Comparison of ENCODE assay signal across 15 cellular contexts in genomic region chr1:51986718-51987117, GRCh38. TPM values are rescaled to one million over a fixed set of nuclear protein-coding genes. Genes with fewer than 3 reads are reported as not detected.
DNase-seq lines count a peak whose midpoint lies in the region; ATAC-seq and TF ChIP-seq lines count a peak whose summit lies in the region.
"Had no signal": no experiment of that assay in that cellular context is flagged by ENCODE, and none has a peak within 500 bp of the region (broad histone marks: within the 10 kb centered on the region; RNA-seq: fewer than 3 reads in every experiment).

No MANE protein-coding gene starts in this region.

- no peaks in the 10 kb centered on the region for H3K9me3 ChIP-seq in SK-N-SH
- H3K9me3 ChIP-seq in iPS-20b (ENCODE audit: insufficient read depth, low read depth, low read length), result no peaks in the 10 kb centered on the region

- TF ChIP-seq CTCF in SK-N-SH (IDR thresholded peaks at IDR 0.05) (no peak), progenitor cell of endocrine pancreas (IDR thresholded peaks at IDR 0.05; ENCODE audit: unreplicated experiment) (no peak)

- H3K9ac ChIP-seq in SK-N-SH (no peak overlapping the region), iPS-20b (ENCODE audit: low read depth, low read length) (peak overlapping the region; percentile 34; the same call in 1 of the 2 replicates)

- H3K4me3 ChIP-seq in SK-N-SH (ENCODE audit: low read depth in 2 of 2, low read length in 1 of 2) (no peak overlapping the region), iPS-20b (ENCODE audit: low read length) (no peak overlapping the region)

- H3K36me3 ChIP-seq in SK-N-SH (replicated peaks in 1 of 2; ENCODE audit: control insufficient read depth in 1 of 2, insufficient read depth in 2 of 2, low read length in 1 of 2), result peaks cover 0 to 18% of the 10 kb centered on the region in 2 experiments
- H3K36me3 ChIP-seq in iPS-20b (ENCODE audit: insufficient read depth, low read depth, low read length), result peaks cover 23% of the 10 kb centered on the region

- H3K27me3 Mint-ChIP-seq in progenitor cell of endocrine pancreas, result no peaks in the 10 kb centered on the region

- H3K4me1 ChIP-seq in SK-N-SH (ENCODE audit: control insufficient read depth in 1 of 2, insufficient read depth in 2 of 2, low read depth in 1 of 2, low read length in 1 of 2) (peaks cover 8 to 16% of the 10 kb centered on the region in 2 experiments; a peak in 2 of 4 replicates), iPS-20b (ENCODE audit: insufficient read depth, low read length) (0 out of 2 replicates have a peak, but pooled peaks cover 4% of the 10 kb centered on the region)

- H3K27ac ChIP-seq in SK-N-SH (ENCODE audit: low read depth in 2 of 2, low read length in 1 of 2), result no peak overlapping the region
- H3K27ac ChIP-seq in iPS-20b (ENCODE audit: low read length), result no peak overlapping the region

- H3K4me3 Mint-ChIP-seq in progenitor cell of endocrine pancreas (ENCODE audit: low read depth), result no peak overlapping the region
- H3K4me3 Mint-ChIP-seq: CD4-positive, CD25-positive, alpha-beta regulatory T cell had no signal

- DNase-seq in SK-N-SH, result peak; percentile 48
- peak; percentile 46 for DNase-seq in NCI-H345 treated with DMSO at 0.1 percent for 48 hours (lab: John Stamatoyannopoulos, UW; ENCODE audit: unreplicated experiment)
- DNase-seq in AG08395 (ENCODE audit: low spot score), result no peak
- DNase-seq in midbrain (lab: John Stamatoyannopoulos, UW), result no peak
- no peak for DNase-seq in progenitor cell of endocrine pancreas (ENCODE audit: low spot score, unreplicated experiment)
- DNase-seq: Calu3; CD4-positive, CD25-positive, alpha-beta regulatory T cell; DMS79; Kasumi-1; NCI-H2081; NCI-H2227 treated with DMSO at 0.1 percent for 48 hours had no signal

- H3F3A ChIP-seq in SK-N-SH (replicated peaks; ENCODE audit: insufficient read depth), result peaks cover 13% of the 10 kb centered on the region

- H3K27me3 ChIP-seq in SK-N-SH (ENCODE audit: insufficient read depth) (no peaks in the 10 kb centered on the region), iPS-20b (ENCODE audit: insufficient read depth, low read length) (peaks cover 6% of the 10 kb centered on the region)

- no peak for TF ChIP-seq RAD21 in SK-N-SH (IDR thresholded peaks at IDR 0.05; ENCODE audit: low read length)

- H3K4me1 Mint-ChIP-seq in progenitor cell of endocrine pancreas (ENCODE audit: low read depth), result peaks cover 27% of the 10 kb centered on the region

- H2AFZ ChIP-seq in SK-N-SH (ENCODE audit: low read depth), result no peak overlapping the region

- POLR2A ChIA-PET in SK-N-SH (lab: Yijun Ruan, JAX), result no interaction called here

- peaks cover 78% of the 10 kb centered on the region for H3K79me2 ChIP-seq in SK-N-SH (ENCODE audit: insufficient read depth)

- TF ChIP-seq EP300 in SK-N-SH (IDR thresholded peaks at IDR 0.05; ENCODE audit: borderline replicate concordance in 1 of 2, low read depth in 1 of 2, low read length in 1 of 2), result peak in 1 of 2 experiments; percentile 50; a peak in 1 of 4 replicates

- H3K9me2 ChIP-seq in SK-N-SH, result no peaks in the 10 kb centered on the region

- CTCF ChIA-PET in SK-N-SH (lab: Yijun Ruan, JAX), result interaction anchor here (0.6 to 1.7 kb wide), 10 partner anchors 10 to 361 kb away, joined by 3 to 9 read pairs (median 3); no protein-coding TSS in a partner anchor

- no peaks in the 10 kb centered on the region for H3K9me3 Mint-ChIP-seq in progenitor cell of endocrine pancreas (ENCODE audit: low read depth)

- no peak overlapping the region for H3K27ac Mint-ChIP-seq in progenitor cell of endocrine pancreas
- H3K27ac Mint-ChIP-seq: CD4-positive, CD25-positive, alpha-beta regulatory T cell had no signal

- WGBS in SK-N-SH (ENCODE audit: low lambda C conversion rate), result 77% methylated on average over 4 of the region's 4 CpGs

- ATAC-seq in SK-N-SH treated with all-trans-retinoic acid at 6 μM for 48 hours (no peak), GM21529 (IDR thresholded peaks at IDR 0.05; ENCODE audit: unreplicated experiment) (no peak)
- ATAC-seq: Right ventricle myocardium inferior had no signal

- H3K36me3 Mint-ChIP-seq in progenitor cell of endocrine pancreas (ENCODE audit: insufficient read depth), result peaks cover 3% of the 10 kb centered on the region
- H3K36me3 Mint-ChIP-seq: CD4-positive, CD25-positive, alpha-beta regulatory T cell had no signal

- no peak overlapping the region for H3K4me2 ChIP-seq in SK-N-SH

- no peaks in the 10 kb centered on the region for H4K20me1 ChIP-seq in SK-N-SH (ENCODE audit: insufficient read depth)

TF ChIP-seq in SK-N-SH, 30 proteins besides CTCF, POLR2A, EP300 and RAD21:
- TF ChIP-seq RCOR1 (IDR thresholded peaks at IDR 0.05; ENCODE audit: low read length) (peak; percentile 51; the same call in 1 of the 2 replicates), GATA2 (CRISPR knock-in tag; IDR thresholded peaks at IDR 0.05) (peak; percentile 64), MAX (IDR thresholded peaks at IDR 0.05; ENCODE audit: low read depth) (no peak), CHD2 (IDR thresholded peaks at IDR 0.05; ENCODE audit: low read length, partially characterized antibody) (no peak), RXRA (IDR thresholded peaks at IDR 0.05; ENCODE audit: borderline replicate concordance, low read depth) (no peak)

TF ChIP-seq in SK-N-SH treated with all-trans-retinoic acid at 6 μM for 48 hours, 23 proteins besides CTCF, POLR2A, EP300 and RAD21 (continues in another document):
- TF ChIP-seq PATZ1 (CRISPR knock-in tag; IDR thresholded peaks at IDR 0.05; ENCODE audit: borderline replicate concordance), result no peak
- no peak for TF ChIP-seq ESRRG (CRISPR knock-in tag; IDR thresholded peaks at IDR 0.05)
- TF ChIP-seq GLIS3 (CRISPR knock-in tag; IDR thresholded peaks at IDR 0.05), result no peak
- TF ChIP-seq TSHZ2 (CRISPR knock-in tag; IDR thresholded peaks at IDR 0.05), result no peak
- TF ChIP-seq OSR1 (CRISPR knock-in tag; IDR thresholded peaks at IDR 0.05), result no peak
- no peak for TF ChIP-seq ZNF565 (CRISPR knock-in tag; conservative IDR thresholded peaks at IDR 0.05; ENCODE audit: low read depth)
- no peak for TF ChIP-seq ARNTL (CRISPR knock-in tag; IDR thresholded peaks at IDR 0.05; ENCODE audit: borderline replicate concordance, low read depth)
- no peak for TF ChIP-seq TCF4 (CRISPR knock-in tag; IDR thresholded peaks at IDR 0.05; ENCODE audit: borderline replicate concordance)
- no peak for TF ChIP-seq CSDC2 (CRISPR knock-in tag; IDR thresholded peaks at IDR 0.05)
- no peak for TF ChIP-seq CREB5 (CRISPR knock-in tag; IDR thresholded peaks at IDR 0.05; ENCODE audit: low read depth)

RNA-seq across cellular contexts. Expression of gene RAB3B, which starts 3.8 kb away (rescaled TPM):
- 10.2 and 12.4 TPM in 2 replicates for polyA plus RNA-seq in SK-N-SH (2012; rRNA removed)
- polyA plus RNA-seq in SK-N-SH (2012; cell fraction: cytosol; rRNA removed), result 11.4 and 12.8 TPM in 2 replicates
- 9.2 and 15.1 TPM in 2 replicates for polyA plus RNA-seq in SK-N-SH (2012; cell fraction: nucleus; rRNA removed)
- total RNA-seq in progenitor cell of endocrine pancreas, result 86.2 and 87.1 TPM in 2 replicates
- total RNA-seq: CD4-positive, CD25-positive, alpha-beta regulatory T cell; Right ventricle myocardium inferior had no signal
- polyA plus RNA-seq: CD4-positive, CD25-positive, alpha-beta regulatory T cell had no signal

RNA-seq across cellular contexts. Expression of gene KTI12, which starts 46.9 kb away (rescaled TPM):
- 13.7 and 13.9 TPM in 2 replicates for polyA plus RNA-seq in SK-N-SH (2012; rRNA removed)
- polyA plus RNA-seq in SK-N-SH (2012; cell fraction: cytosol; rRNA removed), result 9.9 and 10.8 TPM in 2 replicates
- polyA plus RNA-seq in SK-N-SH (2012; cell fraction: nucleus; rRNA removed), result 12.3 and 14.0 TPM in 2 replicates
- 8.3 and 8.5 TPM in 2 replicates for total RNA-seq in progenitor cell of endocrine pancreas

Comparison
In these comparisons a context has a peak if more than half of its experiments do, and no peak if none do; other contexts are left out.
1. DNase-seq: peak in SK-N-SH (single experiment) and NCI-H345 treated with DMSO at 0.1 percent for 48 hours (single experiment); none in AG08395 (single experiment), midbrain (single experiment) and progenitor cell of endocrine pancreas (single experiment).